24 cellular contexts compared by ENCODE assay signal in the genomic region with DNA sequence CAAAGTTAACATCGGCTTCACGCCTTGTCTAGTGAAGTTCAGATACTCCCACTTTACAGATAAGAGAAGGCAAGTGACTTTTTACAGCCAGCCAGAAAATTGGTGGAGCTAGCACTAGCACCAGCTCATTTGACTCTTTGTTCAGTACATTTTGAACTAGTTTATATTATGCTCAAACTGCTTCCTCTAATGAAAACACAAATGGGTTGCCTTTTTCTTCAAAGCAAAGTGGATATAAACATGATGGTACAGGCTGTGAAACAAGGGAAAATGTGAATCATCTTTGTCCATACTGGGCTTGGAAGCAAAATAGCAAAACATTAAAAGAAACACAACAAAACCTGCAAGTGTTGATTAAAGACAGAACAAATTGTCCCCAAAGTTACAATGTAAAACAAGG.
"Had no signal": no experiment of that assay in that cellular context is flagged by ENCODE, and none has a peak within 500 bp of the region (broad histone marks: within the 10 kb centered on the region; RNA-seq: fewer than 3 reads in every experiment).

No MANE protein-coding gene starts in this region.

- H3K9me3 ChIP-seq: mucosa of descending colon, pancreas, psoas muscle, right atrium auricular region, transverse colon, vagina had no signal

- H3K27me3 ChIP-seq: cardiac muscle cell, pancreas, right atrium auricular region, vagina had no signal

- ATAC-seq: activated CD4-positive, alpha-beta T cell treated with anti-CD3 and anti-CD28 coated beads for 36 hours; esophagus mucosa; mucosa of descending colon; pancreas; psoas muscle; WTC11 had no signal

- H3K36me3 ChIP-seq: cardiac muscle cell, pancreas, right atrium auricular region, transverse colon, vagina had no signal

- H3K27ac ChIP-seq: cardiac muscle cell, pancreas, psoas muscle, right atrium auricular region, transverse colon, vagina had no signal

- H3K4me3 ChIP-seq: cardiac muscle cell, mucosa of descending colon, pancreas, psoas muscle, right atrium auricular region, transverse colon, vagina had no signal

- DNase-seq: activated CD4-positive, alpha-beta T cell treated with anti-CD3 and anti-CD28 coated beads for 36 hours; activated CD4-positive, alpha-beta T cell treated with anti-CD3 and anti-CD28 coated beads, Interleukin-2, amount 50 U/mL, for 4 hours; activated CD8-positive, alpha-beta memory T cell treated with anti-CD3 and anti-CD28 coated beads for 24 hours; activated CD8-positive, alpha-beta memory T cell treated with anti-CD3 and anti-CD28 coated beads, Interleukin-2, amount 50 U/mL, for 4 hours; activated naive CD4-positive, alpha-beta T cell treated with Interleukin-2 at 50 U/mL for 16 hours; activated naive CD8-positive, alpha-beta T cell treated with anti-CD3 and anti-CD28 coated beads for 36 hours; activated T-cell treated with anti-CD3 and anti-CD28 coated beads, Interleukin-2, amount 50 U/mL, for 24 hours; effector CD4-positive, alpha-beta T cell; foreskin fibroblast; immature natural killer cell; mesendoderm; mucosa of descending colon; nephron progenitor cell; pancreas; psoas muscle; stimulated activated CD4-positive, alpha-beta T cell treated with anti-CD3 and anti-CD28 coated beads, Interleukin-4, amount 100 ng/mL, for 24 hours; stimulated activated naive CD4-positive, alpha-beta T cell treated with Interleukin-2 at 50 U/mL for 16 hours; T-helper 9 cell; transverse colon had no signal

- H3K4me1 ChIP-seq: pancreas, psoas muscle, right atrium auricular region, transverse colon, vagina had no signal
